ENCODE assay signal across 32 cellular contexts in genomic region chr20:7366189-7366588, GRCh38.
"Had no signal": no experiment of that assay in that cellular context is flagged by ENCODE, and none has a peak within 500 bp of the region (broad histone marks: within the 10 kb centered on the region; RNA-seq: fewer than 3 reads in every experiment).

No MANE protein-coding gene starts in this region.

- H3K4me1 Mint-ChIP-seq: activated CD4-positive, alpha-beta T cell treated with anti-CD3 and anti-CD28 coated beads for 36 hours; activated CD4-positive, alpha-beta T cell treated with anti-CD3 and anti-CD28 coated beads, Interleukin-2, amount 10 ng/mL, durations not matched to agents 24 days and 14 days; activated CD8-positive, alpha-beta memory T cell treated with anti-CD3 and anti-CD28 coated beads, Interleukin-2, amount 10 ng/mL, durations not matched to agents 7 days and 5 days; activated naive CD4-positive, alpha-beta T cell treated with anti-CD3 and anti-CD28 coated beads, Interleukin-2, amount 50 U/mL, for 24 hours; activated naive CD8-positive, alpha-beta T cell treated with anti-CD3 and anti-CD28 coated beads for 36 hours; activated naive CD8-positive, alpha-beta T cell treated with anti-CD3 and anti-CD28 coated beads, Interleukin-2, amount 50 U/mL, for 24 hours; T-helper 17 cell had no signal

- H3K4me1 ChIP-seq: adrenal gland, body of pancreas, esophagus muscularis mucosa, heart left ventricle had no signal

- ATAC-seq: activated CD4-positive, alpha-beta T cell treated with anti-CD3 and anti-CD28 coated beads for 36 hours; activated CD8-positive, alpha-beta memory T cell treated with anti-CD3 and anti-CD28 coated beads, Interleukin-2, amount 10 ng/mL, durations not matched to agents 7 days and 5 days; activated CD8-positive, alpha-beta T cell treated with anti-CD3 and anti-CD28 coated beads, Interleukin-2, amount 10 ng/mL, durations not matched to agents 7 days and 5 days; activated naive CD8-positive, alpha-beta T cell treated with anti-CD3 and anti-CD28 coated beads, Interleukin-2, amount 50 U/mL, for 24 hours; body of pancreas; effector memory CD8-positive, alpha-beta T cell; heart left ventricle; T-helper 17 cell had no signal

- H3K4me3 Mint-ChIP-seq: activated CD4-positive, alpha-beta memory T cell treated with anti-CD3 and anti-CD28 coated beads for 36 hours; activated CD4-positive, alpha-beta T cell treated with anti-CD3 and anti-CD28 coated beads for 36 hours; activated CD4-positive, alpha-beta T cell treated with anti-CD3 and anti-CD28 coated beads, Interleukin-2, amount 10 ng/mL, durations not matched to agents 24 days and 14 days; activated CD8-positive, alpha-beta memory T cell treated with anti-CD3 and anti-CD28 coated beads, Interleukin-2, amount 10 ng/mL, durations not matched to agents 7 days and 5 days; activated CD8-positive, alpha-beta T cell treated with anti-CD3 and anti-CD28 coated beads, Interleukin-2, amount 10 ng/mL, durations not matched to agents 7 days and 5 days; activated naive CD4-positive, alpha-beta T cell treated with anti-CD3 and anti-CD28 coated beads for 36 hours; activated naive CD4-positive, alpha-beta T cell treated with anti-CD3 and anti-CD28 coated beads, Interleukin-2, amount 50 U/mL, for 24 hours; activated naive CD8-positive, alpha-beta T cell treated with anti-CD3 and anti-CD28 coated beads for 36 hours; activated naive CD8-positive, alpha-beta T cell treated with anti-CD3 and anti-CD28 coated beads, Interleukin-2, amount 50 U/mL, for 24 hours; activated T-helper 1 cell treated with anti-CD3 and anti-CD28 coated beads, Interleukin-12 subunit alpha, Interleukin-12 subunit beta, Interleukin-2, Interleukin-4 antibody, amounts not matched to agents 30 ng/mL and 10 ng/mL and 1 ng/mL, durations not matched to agents 14 hours and 24 hours and 36 hours; effector memory CD8-positive, alpha-beta T cell; T-helper 17 cell; T-helper 2 cell treated with Interferon-gamma antibody and Interleukin-4, amounts not matched to agents 5 μg/mL and 100 μg/mL, for 36 hours had no signal

- H3K27me3 ChIP-seq: adrenal gland, body of pancreas, heart left ventricle had no signal

- H3K36me3 Mint-ChIP-seq: activated CD4-positive, alpha-beta memory T cell treated with anti-CD3 and anti-CD28 coated beads for 36 hours; activated CD8-positive, alpha-beta memory T cell treated with anti-CD3 and anti-CD28 coated beads, Interleukin-2, amount 10 ng/mL, durations not matched to agents 7 days and 5 days had no signal

- H3K4me3 ChIP-seq: adrenal gland, body of pancreas, esophagus muscularis mucosa, heart left ventricle had no signal

- H3K27ac Mint-ChIP-seq: activated CD4-positive, alpha-beta memory T cell treated with anti-CD3 and anti-CD28 coated beads for 36 hours; activated CD4-positive, alpha-beta T cell treated with anti-CD3 and anti-CD28 coated beads for 36 hours; activated CD4-positive, alpha-beta T cell treated with anti-CD3 and anti-CD28 coated beads, Interleukin-2, amount 10 ng/mL, durations not matched to agents 24 days and 14 days; activated CD8-positive, alpha-beta memory T cell treated with anti-CD3 and anti-CD28 coated beads, Interleukin-2, amount 10 ng/mL, durations not matched to agents 7 days and 5 days; activated CD8-positive, alpha-beta T cell treated with anti-CD3 and anti-CD28 coated beads, Interleukin-2, amount 10 ng/mL, durations not matched to agents 7 days and 5 days; activated naive CD4-positive, alpha-beta T cell treated with anti-CD3 and anti-CD28 coated beads for 36 hours; activated naive CD4-positive, alpha-beta T cell treated with anti-CD3 and anti-CD28 coated beads, Interleukin-2, amount 50 U/mL, for 24 hours; activated naive CD8-positive, alpha-beta T cell treated with anti-CD3 and anti-CD28 coated beads for 36 hours; activated naive CD8-positive, alpha-beta T cell treated with anti-CD3 and anti-CD28 coated beads, Interleukin-2, amount 50 U/mL, for 24 hours; activated T-helper 1 cell treated with anti-CD3 and anti-CD28 coated beads, Interleukin-12 subunit alpha, Interleukin-12 subunit beta, Interleukin-2, Interleukin-4 antibody, amounts not matched to agents 30 ng/mL and 10 ng/mL and 1 ng/mL, durations not matched to agents 14 hours and 24 hours and 36 hours; activated T-helper 2 cell treated with anti-CD3 and anti-CD28 coated beads, Interferon-gamma antibody, Interleukin-2, Interleukin-4, amounts not matched to agents 10 μg/mL and 5 μg/mL and 100 μg/mL, durations not matched to agents 14 hours and 24 hours and 36 hours; effector memory CD8-positive, alpha-beta T cell; T-helper 17 cell; T-helper 2 cell treated with Interferon-gamma antibody and Interleukin-4, amounts not matched to agents 5 μg/mL and 100 μg/mL, for 36 hours had no signal

- H3K9me3 ChIP-seq: adrenal gland, body of pancreas, esophagus muscularis mucosa had no signal

- H3K36me3 ChIP-seq: adrenal gland, esophagus muscularis mucosa, heart left ventricle had no signal

- H3K27ac ChIP-seq: adrenal gland, body of pancreas, esophagus muscularis mucosa, heart left ventricle had no signal

- H3K27me3 Mint-ChIP-seq: activated CD4-positive, alpha-beta memory T cell treated with anti-CD3 and anti-CD28 coated beads for 36 hours; activated CD4-positive, alpha-beta T cell treated with anti-CD3 and anti-CD28 coated beads for 36 hours; activated CD4-positive, alpha-beta T cell treated with anti-CD3 and anti-CD28 coated beads, Interleukin-2, amount 10 ng/mL, durations not matched to agents 24 days and 14 days; activated CD8-positive, alpha-beta memory T cell treated with anti-CD3 and anti-CD28 coated beads, Interleukin-2, amount 10 ng/mL, durations not matched to agents 7 days and 5 days; activated naive CD4-positive, alpha-beta T cell treated with anti-CD3 and anti-CD28 coated beads, Interleukin-2, amount 50 U/mL, for 24 hours; activated naive CD8-positive, alpha-beta T cell treated with anti-CD3 and anti-CD28 coated beads for 36 hours; activated naive CD8-positive, alpha-beta T cell treated with anti-CD3 and anti-CD28 coated beads, Interleukin-2, amount 50 U/mL, for 24 hours; effector memory CD8-positive, alpha-beta T cell; T-helper 17 cell had no signal

- DNase-seq: activated CD4-positive, alpha-beta memory T cell treated with anti-CD3 and anti-CD28 coated beads for 36 hours; activated CD4-positive, alpha-beta T cell treated with anti-CD3 and anti-CD28 coated beads for 36 hours; activated CD4-positive, alpha-beta T cell treated with anti-CD3 and anti-CD28 coated beads, Interleukin-2, amount 10 ng/mL, durations not matched to agents 24 days and 14 days; activated CD4-positive, CD25-positive, alpha-beta regulatory T cell; activated CD4-positive, CD25-positive, alpha-beta regulatory T cell treated with anti-CD3 and anti-CD28 coated beads, Interleukin-2, amount 50 U/mL, for 72 hours; activated CD8-positive, alpha-beta memory T cell treated with anti-CD3 and anti-CD28 coated beads, Interleukin-2, amount 10 ng/mL, durations not matched to agents 7 days and 5 days; activated CD8-positive, alpha-beta memory T cell treated with anti-CD3 and anti-CD28 coated beads, Interleukin-2, amount 50 U/mL, for 4 hours; activated CD8-positive, alpha-beta T cell treated with anti-CD3 and anti-CD28 coated beads, Interleukin-2, amount 10 ng/mL, durations not matched to agents 7 days and 5 days; activated effector memory CD4-positive, alpha-beta T cell treated with anti-CD3 and anti-CD28 coated beads, Interleukin-2, amount 50 U/mL, for 16 hours; activated naive CD4-positive, alpha-beta T cell treated with anti-CD3 and anti-CD28 coated beads for 36 hours; activated naive CD8-positive, alpha-beta T cell treated with anti-CD3 and anti-CD28 coated beads for 36 hours; activated naive CD8-positive, alpha-beta T cell treated with anti-CD3 and anti-CD28 coated beads, Interleukin-2, amount 50 U/mL, for 24 hours; activated T-cell treated with anti-CD3 and anti-CD28 coated beads, Interleukin-2, amount 50 U/mL, for 1 hour; activated T-cell treated with anti-CD3 and anti-CD28 coated beads, Interleukin-2, amount 50 U/mL, for 48 hours; adrenal gland; amygdala; aorta; body of pancreas; caudate nucleus; cortex of kidney; dermis blood vessel endothelial cell; effector CD4-positive, alpha-beta T cell; effector memory CD8-positive, alpha-beta T cell; erythroblast; heart left ventricle; T-helper 17 cell; T1000 had no signal
